8 cellular contexts compared by ENCODE assay signal in the genomic region with DNA sequence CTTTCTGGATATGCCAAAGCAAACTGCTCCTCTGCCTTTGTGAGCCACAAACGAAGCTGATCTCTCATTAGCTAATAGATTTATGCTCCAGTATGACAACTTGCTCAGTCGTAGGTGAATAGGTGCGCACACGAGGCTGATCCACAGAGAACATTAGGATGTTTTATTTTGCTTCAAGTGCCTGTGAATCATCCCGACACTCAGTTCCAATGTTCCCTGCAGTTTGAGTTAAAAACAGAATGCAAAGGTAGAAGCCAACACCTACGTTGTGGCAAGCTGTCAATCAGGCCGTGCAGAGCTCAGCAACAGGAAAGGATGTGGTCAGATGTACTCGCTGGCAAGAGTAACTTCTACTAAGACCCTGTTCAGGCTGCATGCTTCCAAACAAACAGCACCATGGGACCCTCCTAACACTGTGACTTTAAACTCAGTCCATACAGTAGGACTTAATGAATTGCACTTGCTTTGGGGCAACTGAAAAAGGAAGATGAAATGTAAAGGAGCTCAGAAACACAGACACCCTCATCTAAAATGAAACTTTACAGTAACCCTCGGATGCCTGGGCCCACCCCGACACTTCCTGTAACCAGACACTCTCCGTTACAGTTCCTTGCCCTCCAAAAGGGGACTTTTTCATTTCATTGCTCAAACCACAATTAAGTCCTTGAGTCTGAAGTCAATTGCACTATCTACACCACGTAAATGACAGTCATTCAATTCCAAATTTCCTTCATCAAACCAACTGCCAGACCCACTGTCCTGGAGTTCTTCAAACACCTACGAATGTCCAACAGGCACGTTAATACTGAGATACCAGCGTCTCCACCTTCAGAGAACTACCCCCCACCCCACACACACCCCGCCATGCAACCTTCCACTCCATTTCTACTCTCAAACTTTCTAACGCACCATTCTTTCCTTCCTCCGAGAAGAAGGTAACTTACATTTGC. TPM values are rescaled to one million over a fixed set of nuclear protein-coding genes. Genes with fewer than 3 reads are reported as not detected.
DNase-seq lines count a peak whose midpoint lies in the region; ATAC-seq and TF ChIP-seq lines count a peak whose summit lies in the region.

No MANE protein-coding gene starts in this region.

- intact Hi-C loops in left lung (cut with DNase I) (loop anchor here (5.0 to 10.0 kb wide), 2 partner anchors 91 to 94 kb away; no protein-coding TSS in a partner anchor), uterus (cut with DNase I; ENCODE audit: low total_unique reads) (loop anchor here (5.0 kb wide), 1 partner anchor 94 kb away; no protein-coding TSS in a partner anchor)

- H3K4me1 Mint-ChIP-seq in activated naive CD4-positive, alpha-beta T cell treated with anti-CD3 and anti-CD28 coated beads, Interleukin-2, amount 10 ng/mL, durations not matched to agents 7 days and 5 days = peaks cover 54% of the 10 kb centered on the region
- peaks cover 43% of the 10 kb centered on the region for H3K4me1 Mint-ChIP-seq in stimulated activated effector memory CD8-positive, alpha-beta T cell treated with anti-CD3 and anti-CD28 coated beads, Interleukin-12 subunit alpha, Interleukin-12 subunit beta, amount 100 ng/mL, for 72 hours

- ATAC-seq in GM18907 (IDR thresholded peaks at IDR 0.05; ENCODE audit: unreplicated experiment) = peak; percentile 67
- ATAC-seq in HG03066 (IDR thresholded peaks at IDR 0.05; ENCODE audit: low read depth, unreplicated experiment) = peak; percentile 53
- peak; percentile 13 for ATAC-seq in left lung
- peak; percentile 71 for ATAC-seq in stimulated activated effector memory CD8-positive, alpha-beta T cell treated with anti-CD3 and anti-CD28 coated beads, Interleukin-12 subunit alpha, Interleukin-12 subunit beta, amount 100 ng/mL, for 72 hours

- no peak for TF ChIP-seq POLR2A in uterus (IDR thresholded peaks at IDR 0.05)

- CTCF ChIA-PET in activated naive CD4-positive, alpha-beta T cell treated with anti-CD3 and anti-CD28 coated beads, Interleukin-2, amount 10 ng/mL, durations not matched to agents 7 days and 5 days (lab: Charles Lee) = interaction anchor here (0.6 to 8.5 kb wide), 14 partner anchors 9 to 156 kb away, joined by 3 to 85 read pairs (median 3); no protein-coding TSS in a partner anchor

- TF ChIP-seq CTCF in left lung (IDR thresholded peaks at IDR 0.05) (no peak), uterus (IDR thresholded peaks at IDR 0.05) (no peak)

- H3K27me3 ChIP-seq in BLaER1 = no peaks in the 10 kb centered on the region
- no peaks in the 10 kb centered on the region for H3K27me3 ChIP-seq in NT2/D1 (ENCODE audit: insufficient read depth, insufficient read length)
- H3K27me3 ChIP-seq in left lung = peaks cover 0 to 6% of the 10 kb centered on the region in 2 donors
- H3K27me3 ChIP-seq in uterus = no peaks in the 10 kb centered on the region

- H3K9me3 Mint-ChIP-seq in activated naive CD4-positive, alpha-beta T cell treated with anti-CD3 and anti-CD28 coated beads, Interleukin-2, amount 10 ng/mL, durations not matched to agents 7 days and 5 days = no peaks in the 10 kb centered on the region
- no peaks in the 10 kb centered on the region for H3K9me3 Mint-ChIP-seq in stimulated activated effector memory CD8-positive, alpha-beta T cell treated with anti-CD3 and anti-CD28 coated beads, Interleukin-12 subunit alpha, Interleukin-12 subunit beta, amount 100 ng/mL, for 72 hours

- H3K4me3 ChIP-seq in BLaER1 (peak overlapping the region; percentile 98), NT2/D1 (ENCODE audit: insufficient read length, low read depth) (peak overlapping the region; percentile 63), left lung (peak overlapping the region; percentile 58 to 91), uterus (peak overlapping the region in 1 of 2 donors; percentile 38)

- H3K27ac Mint-ChIP-seq in activated naive CD4-positive, alpha-beta T cell treated with anti-CD3 and anti-CD28 coated beads, Interleukin-2, amount 10 ng/mL, durations not matched to agents 7 days and 5 days = peak overlapping the region; percentile 99
- peak overlapping the region; percentile 88 for H3K27ac Mint-ChIP-seq in stimulated activated effector memory CD8-positive, alpha-beta T cell treated with anti-CD3 and anti-CD28 coated beads, Interleukin-12 subunit alpha, Interleukin-12 subunit beta, amount 100 ng/mL, for 72 hours

- H3K27ac ChIP-seq in BLaER1 (peak overlapping the region; percentile 95), left lung (peak overlapping the region; percentile 75 to 85), uterus (no peak overlapping the region)

- H3K4me3 Mint-ChIP-seq in activated naive CD4-positive, alpha-beta T cell treated with anti-CD3 and anti-CD28 coated beads, Interleukin-2, amount 10 ng/mL, durations not matched to agents 7 days and 5 days = peak overlapping the region; percentile 94
- peak overlapping the region; percentile 76 for H3K4me3 Mint-ChIP-seq in stimulated activated effector memory CD8-positive, alpha-beta T cell treated with anti-CD3 and anti-CD28 coated beads, Interleukin-12 subunit alpha, Interleukin-12 subunit beta, amount 100 ng/mL, for 72 hours

- H3K36me3 ChIP-seq in BLaER1 = peaks cover 21% of the 10 kb centered on the region
- peaks cover 10% of the 10 kb centered on the region for H3K36me3 ChIP-seq in NT2/D1 (ENCODE audit: insufficient read depth, insufficient read length, low read length)
- no peaks in the 10 kb centered on the region for H3K36me3 ChIP-seq in left lung
- H3K36me3 ChIP-seq in uterus = no peaks in the 10 kb centered on the region

- H3K4me1 ChIP-seq in BLaER1 = peaks cover 66% of the 10 kb centered on the region
- H3K4me1 ChIP-seq in NT2/D1 (ENCODE audit: insufficient read depth, insufficient read length) = peaks cover 2% of the 10 kb centered on the region
- peaks cover 9 to 69% of the 10 kb centered on the region in 2 donors for H3K4me1 ChIP-seq in left lung
- no peaks in the 10 kb centered on the region for H3K4me1 ChIP-seq in uterus

- peaks cover 9% of the 10 kb centered on the region for H3K27me3 Mint-ChIP-seq in activated naive CD4-positive, alpha-beta T cell treated with anti-CD3 and anti-CD28 coated beads, Interleukin-2, amount 10 ng/mL, durations not matched to agents 7 days and 5 days

- H4K20me1 ChIP-seq in BLaER1 = peaks cover 51% of the 10 kb centered on the region

- DNase-seq in NT2/D1 (ENCODE audit: low read depth, low spot score) (no peak), left lung (no peak), uterus (no peak)
- peak; percentile 84 for DNase-seq in activated naive CD4-positive, alpha-beta T cell treated with anti-CD3 and anti-CD28 coated beads, Interleukin-2, amount 10 ng/mL, durations not matched to agents 7 days and 5 days
- DNase-seq in stimulated activated effector memory CD8-positive, alpha-beta T cell treated with anti-CD3 and anti-CD28 coated beads, Interleukin-12 subunit alpha, Interleukin-12 subunit beta, amount 100 ng/mL, for 72 hours (ENCODE audit: low spot score in 2 of 2) = peak in 1 of 2 donors; percentile 85

- H3K36me3 Mint-ChIP-seq in activated naive CD4-positive, alpha-beta T cell treated with anti-CD3 and anti-CD28 coated beads, Interleukin-2, amount 10 ng/mL, durations not matched to agents 7 days and 5 days = peaks cover 48% of the 10 kb centered on the region
- H3K36me3 Mint-ChIP-seq in stimulated activated effector memory CD8-positive, alpha-beta T cell treated with anti-CD3 and anti-CD28 coated beads, Interleukin-12 subunit alpha, Interleukin-12 subunit beta, amount 100 ng/mL, for 72 hours = peaks cover 67% of the 10 kb centered on the region

- H3K9ac ChIP-seq in BLaER1 = peak overlapping the region; percentile 95
- H3K9ac ChIP-seq in NT2/D1 (ENCODE audit: insufficient read length, low read depth) = peak overlapping the region; percentile 82

- H3K9me3 ChIP-seq in BLaER1 = no peaks in the 10 kb centered on the region
- H3K9me3 ChIP-seq in NT2/D1 (ENCODE audit: insufficient read depth, low read length) = no peaks in the 10 kb centered on the region
- no peaks in the 10 kb centered on the region for H3K9me3 ChIP-seq in left lung
- H3K9me3 ChIP-seq in uterus = no peaks in the 10 kb centered on the region

- H3K4me2 ChIP-seq in BLaER1 = peak overlapping the region; percentile 84

RNA-seq across cellular contexts. Expression of gene CCDC88C, which starts 1.6 kb away (rescaled TPM):
- total RNA-seq in left lung (10 to 100 TPM; 31.5 to 41.8 TPM), uterus (10 to 100 TPM in 2 of 4 donors, 1 to 10 TPM in 2; 3.2 to 32.7 (median 11.0) TPM)

Comparison
In these comparisons a context has a peak if more than half of its experiments do, and no peak if none do; other contexts are left out.
1. H3K27ac ChIP-seq: peak in BLaER1 (single experiment) and left lung (2 of 2); none in uterus (0 of 2).
2. ATAC-seq: peak in every context shown above with its lines; median percentile 71 in stimulated activated effector memory CD8-positive, alpha-beta T cell treated with anti-CD3 and anti-CD28 coated beads, Interleukin-12 subunit alpha, Interleukin-12 subunit beta, amount 100 ng/mL, for 72 hours; 67 in GM18907; 53 in HG03066; 13 in left lung.